9 cellular contexts compared by ENCODE assay signal in the genomic region with DNA sequence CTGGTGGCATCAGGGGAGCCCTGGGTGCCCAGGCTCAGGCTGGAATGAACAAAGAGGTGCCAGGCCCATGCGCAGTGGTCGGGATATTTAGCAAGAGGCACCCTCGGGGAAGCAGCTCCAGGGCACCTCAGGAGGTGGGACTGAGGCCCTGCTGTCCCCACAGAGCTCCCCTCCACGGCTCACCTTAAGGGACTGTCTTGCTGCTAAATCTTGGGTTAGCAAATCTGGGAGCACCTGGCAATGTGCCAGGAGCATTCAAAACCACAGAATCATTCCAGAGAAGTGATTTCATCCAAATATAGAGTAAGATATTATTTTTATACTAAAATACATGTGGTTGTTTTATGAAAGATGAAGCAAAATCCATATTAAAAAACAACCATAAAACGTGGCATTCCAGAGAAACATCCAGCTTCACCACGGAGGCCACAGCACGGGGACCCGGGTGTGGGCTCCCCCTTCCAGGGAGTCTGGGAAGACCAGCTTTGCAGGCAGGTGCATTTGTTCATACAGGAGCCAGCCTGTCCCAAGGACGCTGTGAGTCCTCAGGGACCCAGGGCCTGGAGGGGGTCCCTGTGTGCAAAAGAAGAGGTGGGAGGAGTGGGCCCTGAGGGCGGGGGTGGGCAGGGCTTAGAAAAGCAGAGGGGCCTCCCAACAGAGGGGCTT. TPM values are rescaled to one million over a fixed set of nuclear protein-coding genes. Genes with fewer than 3 reads are reported as not detected.
DNase-seq lines count a peak whose midpoint lies in the region; ATAC-seq and TF ChIP-seq lines count a peak whose summit lies in the region.
"Had no signal": no experiment of that assay in that cellular context is flagged by ENCODE, and none has a peak within 500 bp of the region (broad histone marks: within the 10 kb centered on the region; RNA-seq: fewer than 3 reads in every experiment).

No MANE protein-coding gene starts in this region.

- ATAC-seq in GM19438 (IDR thresholded peaks at IDR 0.05; ENCODE audit: low read depth, unreplicated experiment): peak; percentile 6
- ATAC-seq in heart right ventricle: no peak
- ATAC-seq in gastrocnemius medialis: peak in 1 of 2 donors; percentile 2
- ATAC-seq in activated CD8-positive, alpha-beta T cell treated with anti-CD3 and anti-CD28 coated beads, Interleukin-2, amount 10 ng/mL, durations not matched to agents 7 days and 5 days: no peak
- ATAC-seq in GM18511 (IDR thresholded peaks at IDR 0.05; ENCODE audit: unreplicated experiment): no peak

- H3K36me3 ChIP-seq in adrenal gland (replicated peaks in 1 of 2) (peaks cover 0 to 9% of the 10 kb centered on the region in 2 donors), heart right ventricle (peaks cover 0 to 73% (median 0%) of the 10 kb centered on the region in 9 donors), gastrocnemius medialis (peaks cover 0 to 12% of the 10 kb centered on the region in 2 donors)

- intact Hi-C loops in adrenal gland (cut with DNase I): loop anchor here in 1 of 2 donors (5.0 to 10.0 kb wide), 2 partner anchors 130 to 187 kb away; a partner anchor contains a TSS
- intact Hi-C loops in heart right ventricle (cut with DNase I): loop anchor here in 8 of 10 donors (1.0 to 10.0 kb wide), 12 partner anchors 32 to 192 kb away; no protein-coding TSS in a partner anchor
- intact Hi-C loops in gastrocnemius medialis (cut with DNase I; ENCODE audit: low total_unique reads): loop anchor here (1.0 to 2.0 kb wide), 2 partner anchors 34 to 191 kb away; no protein-coding TSS in a partner anchor

- H3K4me3 Mint-ChIP-seq in activated CD8-positive, alpha-beta T cell treated with anti-CD3 and anti-CD28 coated beads, Interleukin-2, amount 10 ng/mL, durations not matched to agents 7 days and 5 days: no peak overlapping the region

- no peaks in the 10 kb centered on the region for H3K27me3 Mint-ChIP-seq in activated CD8-positive, alpha-beta T cell treated with anti-CD3 and anti-CD28 coated beads, Interleukin-2, amount 10 ng/mL, durations not matched to agents 7 days and 5 days (ENCODE audit: low read depth)

- H3K27me3 ChIP-seq in adrenal gland: no peaks in the 10 kb centered on the region
- no peaks in the 10 kb centered on the region for H3K27me3 ChIP-seq in heart right ventricle
- no peaks in the 10 kb centered on the region for H3K27me3 ChIP-seq in gastrocnemius medialis

- peaks cover 10 to 39% of the 10 kb centered on the region in 2 donors for H3K4me1 ChIP-seq in adrenal gland (replicated peaks in 1 of 2)
- H3K4me1 ChIP-seq in heart right ventricle: peaks cover 32 to 62% (median 43%) of the 10 kb centered on the region in 9 donors
- peaks cover 6 to 19% of the 10 kb centered on the region in 2 donors for H3K4me1 ChIP-seq in gastrocnemius medialis

- no peak for TF ChIP-seq CTCF in adrenal gland (IDR thresholded peaks at IDR 0.05)
- TF ChIP-seq CTCF in heart right ventricle (IDR thresholded peaks at IDR 0.05): no peak
- no peak for TF ChIP-seq CTCF in gastrocnemius medialis (IDR thresholded peaks at IDR 0.05 in 4 of 5, conservative IDR thresholded peaks at IDR 0.05 in 1 of 5)

- in situ Hi-C loops in gastrocnemius medialis (cut with MboI; ENCODE audit: low sequenced_read_pairs in 4 of 4): loop anchor here in 3 of 4 donors (5.0 to 25.0 kb wide), 2 partner anchors 192 to 572 kb away; a partner anchor contains a TSS

- H3K9me3 ChIP-seq in adrenal gland (replicated peaks in 1 of 3) (no peaks in the 10 kb centered on the region), heart right ventricle (no peaks in the 10 kb centered on the region), gastrocnemius medialis (no peaks in the 10 kb centered on the region)

- peaks cover 3% of the 10 kb centered on the region for H3K4me1 Mint-ChIP-seq in activated CD8-positive, alpha-beta T cell treated with anti-CD3 and anti-CD28 coated beads, Interleukin-2, amount 10 ng/mL, durations not matched to agents 7 days and 5 days (ENCODE audit: low read depth)

- no peaks in the 10 kb centered on the region for H3K36me3 Mint-ChIP-seq in activated CD8-positive, alpha-beta T cell treated with anti-CD3 and anti-CD28 coated beads, Interleukin-2, amount 10 ng/mL, durations not matched to agents 7 days and 5 days (ENCODE audit: low read depth)

- 70 to 76% (median 73%) methylated on average over 7 to 10 of the region's 10 CpGs for WGBS in adrenal gland, 4 donors
- 69% methylated on average over 10 of the region's 10 CpGs for WGBS in heart right ventricle, 2 donors

- H3K4me3 ChIP-seq in adrenal gland (no peak overlapping the region), heart right ventricle (no peak overlapping the region), gastrocnemius medialis (no peak overlapping the region)

- no peaks in the 10 kb centered on the region for H3K9me3 Mint-ChIP-seq in activated CD8-positive, alpha-beta T cell treated with anti-CD3 and anti-CD28 coated beads, Interleukin-2, amount 10 ng/mL, durations not matched to agents 7 days and 5 days (ENCODE audit: insufficient read depth)

- no peak for TF ChIP-seq POLR2A in adrenal gland (IDR thresholded peaks at IDR 0.05)
- no peak for TF ChIP-seq POLR2A in gastrocnemius medialis (IDR thresholded peaks at IDR 0.05)

- no peak overlapping the region for H3K27ac Mint-ChIP-seq in activated CD8-positive, alpha-beta T cell treated with anti-CD3 and anti-CD28 coated beads, Interleukin-2, amount 10 ng/mL, durations not matched to agents 7 days and 5 days

- peak in 4 of 7 donors; percentile 55 to 80 (median 61) for DNase-seq in adrenal gland
- no peak for DNase-seq in heart right ventricle
- peak in 1 of 2 donors; percentile 33 for DNase-seq in gastrocnemius medialis
- DNase-seq in activated CD8-positive, alpha-beta T cell treated with anti-CD3 and anti-CD28 coated beads, Interleukin-2, amount 10 ng/mL, durations not matched to agents 7 days and 5 days: no peak
- no peak for DNase-seq in mucosa of gallbladder (ENCODE audit: low spot score)
- DNase-seq in GDM1 (lab: John Stamatoyannopoulos, UW): no peak
- DNase-seq: activated CD8-positive, alpha-beta memory T cell treated with anti-CD3 and anti-CD28 coated beads, Interleukin-2, amount 50 U/mL, for 4 hours had no signal

- H3K27ac ChIP-seq in adrenal gland (peak overlapping the region; percentile 20 to 97 (median 41)), heart right ventricle (peak overlapping the region in 9 of 10 donors; percentile 60 to 87 (median 75)), gastrocnemius medialis (peak overlapping the region; percentile 9 to 68 (median 58))

- POLR2A ChIA-PET in activated CD8-positive, alpha-beta T cell treated with anti-CD3 and anti-CD28 coated beads, Interleukin-2, amount 10 ng/mL, durations not matched to agents 7 days and 5 days (lab: Charles Lee): interaction anchor here (0.6 kb wide), 1 partner anchor 222 kb away, joined by 3 read pairs; no protein-coding TSS in a partner anchor

- CTCF ChIA-PET in activated CD8-positive, alpha-beta T cell treated with anti-CD3 and anti-CD28 coated beads, Interleukin-2, amount 10 ng/mL, durations not matched to agents 7 days and 5 days (lab: Charles Lee): interaction anchor here (0.8 to 3.2 kb wide), 9 partner anchors 9 to 225 kb away, joined by 3 to 19 read pairs (median 5); a partner anchor contains a TSS

RNA-seq across cellular contexts. Expression of a gene that starts 16.3 kb away (rescaled TPM):
- 10 to 100 TPM; 33.0 to 50.1 (median 42.9) TPM for total RNA-seq in adrenal gland
- polyA plus RNA-seq in adrenal gland: 10 to 100 TPM; 23.7 to 44.2 (median 29.2) TPM
- total RNA-seq in heart right ventricle: 10 to 100 TPM; 11.3 to 26.3 (median 16.1) TPM
- polyA plus RNA-seq in heart right ventricle: 10 to 100 TPM; 16.8 to 24.6 TPM
- 10 to 100 TPM; 16.6 to 26.9 (median 19.4) TPM for total RNA-seq in gastrocnemius medialis
- 10 to 100 TPM; 10.5 to 11.2 TPM for total RNA-seq in activated CD8-positive, alpha-beta T cell treated with anti-CD3 and anti-CD28 coated beads, Interleukin-2, amount 10 ng/mL, durations not matched to agents 7 days and 5 days
- 50.3 TPM for total RNA-seq in mucosa of gallbladder

RNA-seq across cellular contexts. Expression of a gene that starts 32.4 kb away (rescaled TPM):
- total RNA-seq in adrenal gland: 1 to 10 TPM in 3 of 8 donors, under 1 TPM in 5; 0.17 to 1.8 (median 0.51) TPM
- under 1 TPM; 0.22 to 0.30 (median 0.24) TPM for polyA plus RNA-seq in adrenal gland
- 1 to 10 TPM in 1 of 10 donors, under 1 TPM in 9; 0.10 to 1.2 (median 0.66) TPM for total RNA-seq in heart right ventricle
- polyA plus RNA-seq in heart right ventricle: under 1 TPM; 0.17 to 0.37 TPM
- total RNA-seq in gastrocnemius medialis: under 1 TPM in 3 of 4 donors, not detected in 1; 0.02 to 0.10 (median 0.07) TPM
- not detected for total RNA-seq in activated CD8-positive, alpha-beta T cell treated with anti-CD3 and anti-CD28 coated beads, Interleukin-2, amount 10 ng/mL, durations not matched to agents 7 days and 5 days
- 2.5 TPM for total RNA-seq in mucosa of gallbladder

Comparison
In these comparisons a context has a peak if more than half of its experiments do, and no peak if none do; other contexts are left out.
1. DNase-seq: peak in adrenal gland (4 of 7); none in heart right ventricle (0 of 2), activated CD8-positive, alpha-beta T cell treated with anti-CD3 and anti-CD28 coated beads, Interleukin-2, amount 10 ng/mL, durations not matched to agents 7 days and 5 days (single experiment), mucosa of gallbladder (single experiment) and GDM1 (single experiment).
2. Peak in every context shown above with its lines, with median percentiles within 50 percentile points of each other: H3K27ac ChIP-seq.